Comparison of ENCODE assay signal across 9 cellular contexts in genomic region chr9:7273575-7273974, GRCh38.
DNase-seq lines count a peak whose midpoint lies in the region; ATAC-seq and TF ChIP-seq lines count a peak whose summit lies in the region.
"Had no signal": no experiment of that assay in that cellular context is flagged by ENCODE, and none has a peak within 500 bp of the region (broad histone marks: within the 10 kb centered on the region; RNA-seq: fewer than 3 reads in every experiment).

No MANE protein-coding gene starts in this region.

- ATAC-seq in GM21786 (IDR thresholded peaks at IDR 0.05; ENCODE audit: unreplicated experiment) (no peak), GM18868 (IDR thresholded peaks at IDR 0.05; ENCODE audit: unreplicated experiment) (no peak)

- peaks cover 2% of the 10 kb centered on the region; the same call in 1 of the 2 replicates for H3K27me3 ChIP-seq in BJ (ENCODE audit: control insufficient read depth, insufficient read depth, low read length)

- no peak overlapping the region for H3K4me3 ChIP-seq in BJ (ENCODE audit: low read depth, low read length)
- H3K4me3 ChIP-seq in choroid plexus epithelial cell (ENCODE audit: low read depth, low read length) = no peak overlapping the region

- DNase-seq in BJ (ENCODE audit: low read depth) (no peak), LHCN-M2 (ENCODE audit: low read depth) (peak; percentile 25), choroid plexus epithelial cell (ENCODE audit: low read depth) (peak; percentile 58), medulla oblongata (ENCODE audit: extremely low spot score) (peak; percentile 61), HPDE6-E6E7 (ENCODE audit: extremely low spot score) (no peak), NCI-H1436 (lab: John Stamatoyannopoulos, UW) (no peak)
- DNase-seq: stimulated activated CD4-positive, alpha-beta T cell treated with anti-CD3 and anti-CD28 coated beads, Interleukin-4, amount 100 ng/mL, for 1 hour had no signal

- H3K36me3 ChIP-seq in BJ (ENCODE audit: control insufficient read depth, insufficient read depth, low read length) = no peaks in the 10 kb centered on the region

- POLR2A ChIA-PET in BJ (lab: Charles Lee) = no interaction called here

- CTCF ChIA-PET in BJ (lab: Yijun Ruan, JAX) = interaction anchor here (0.6 to 1.9 kb wide), 10 partner anchors 15 to 434 kb away, joined by 3 to 8 read pairs (median 3); no protein-coding TSS in a partner anchor

- TF ChIP-seq CTCF in BJ (IDR thresholded peaks at IDR 0.05; ENCODE audit: insufficient read depth, low read depth, low read length) (peak; percentile 68), choroid plexus epithelial cell (conservative IDR thresholded peaks at IDR 0.05; ENCODE audit: low read depth, low read length) (peak; percentile 69)

Comparison
In these comparisons a context has a peak if more than half of its experiments do, and no peak if none do; other contexts are left out.
1. DNase-seq: peak in LHCN-M2 (single experiment), choroid plexus epithelial cell (single experiment) and medulla oblongata (single experiment); none in BJ (single experiment), HPDE6-E6E7 (single experiment) and NCI-H1436 (single experiment).